In genomic region chr1:6627841-6628545, GRCh38 we compare ENCODE assay signal across 14 cellular contexts. TPM values are rescaled to one million over a fixed set of nuclear protein-coding genes. Genes with fewer than 3 reads are reported as not detected.
DNase-seq lines count a peak whose midpoint lies in the region; ATAC-seq and TF ChIP-seq lines count a peak whose summit lies in the region.
"Had no signal": no experiment of that assay in that cellular context is flagged by ENCODE, and none has a peak within 500 bp of the region (broad histone marks: within the 10 kb centered on the region; RNA-seq: fewer than 3 reads in every experiment).

No MANE protein-coding gene starts in this region.

- H3K4me2 ChIP-seq in BLaER1: peak overlapping the region; percentile 88
- H3K4me2 ChIP-seq: SK-N-SH had no signal

- H3K9me3 ChIP-seq in BLaER1 (no peaks in the 10 kb centered on the region), WERI-Rb-1 (ENCODE audit: severe bottlenecking) (no peaks in the 10 kb centered on the region)
- H3K9me3 ChIP-seq: mucosa of descending colon, right atrium auricular region, SK-N-SH had no signal

- no peak for TF ChIP-seq CTCF in WERI-Rb-1 (IDR thresholded peaks at IDR 0.05; ENCODE audit: low read depth, low read length)

- peaks cover 44% of the 10 kb centered on the region for H3K4me1 ChIP-seq in BLaER1

- no peaks in the 10 kb centered on the region for H3K27me3 ChIP-seq in BLaER1
- H3K27me3 ChIP-seq in WERI-Rb-1 (ENCODE audit: insufficient read depth, low read depth, severe bottlenecking): no peaks in the 10 kb centered on the region
- H3K27me3 ChIP-seq: right atrium auricular region had no signal

- peaks cover 69% of the 10 kb centered on the region for H3K36me3 ChIP-seq in BLaER1
- H3K36me3 ChIP-seq in WERI-Rb-1: peaks cover 59% of the 10 kb centered on the region

- H3K27me3 Mint-ChIP-seq in activated T-helper 1 cell treated with anti-CD3 and anti-CD28 coated beads, Interleukin-12 subunit alpha, Interleukin-12 subunit beta, Interleukin-2, Interleukin-4 antibody, amounts not matched to agents 30 ng/mL and 10 ng/mL and 1 ng/mL, durations not matched to agents 14 hours and 24 hours and 36 hours (ENCODE audit: insufficient read depth): no peaks in the 10 kb centered on the region
- no peaks in the 10 kb centered on the region for H3K27me3 Mint-ChIP-seq in naive thymus-derived CD8-positive, alpha-beta T cell

- H3K4me1 Mint-ChIP-seq in activated T-helper 1 cell treated with anti-CD3 and anti-CD28 coated beads, Interleukin-12 subunit alpha, Interleukin-12 subunit beta, Interleukin-2, Interleukin-4 antibody, amounts not matched to agents 30 ng/mL and 10 ng/mL and 1 ng/mL, durations not matched to agents 14 hours and 24 hours and 36 hours (ENCODE audit: low read depth): peaks cover 24% of the 10 kb centered on the region
- H3K4me1 Mint-ChIP-seq in naive thymus-derived CD8-positive, alpha-beta T cell: peaks cover 17 to 37% (median 34%) of the 10 kb centered on the region in 4 donors

- DNase-seq in D341Med (ENCODE audit: low spot score) (peak; percentile 10), HCEC 1CT (no peak), NCI-H226 (no peak), NCI-H345 (lab: John Stamatoyannopoulos, UW) (no peak), WERI-Rb-1 (no peak)
- DNase-seq in activated T-helper 1 cell treated with anti-CD3 and anti-CD28 coated beads, Interleukin-12 subunit alpha, Interleukin-12 subunit beta, Interleukin-2, Interleukin-4 antibody, amounts not matched to agents 30 ng/mL and 10 ng/mL and 1 ng/mL, durations not matched to agents 14 hours and 24 hours and 36 hours (ENCODE audit: low spot score): no peak
- peak in 1 of 10 donors; percentile 50 for DNase-seq in naive thymus-derived CD8-positive, alpha-beta T cell
- DNase-seq: activated effector memory CD4-positive, alpha-beta T cell treated with Interleukin-2 at 50 U/mL for 16 hours; AML-193; mucosa of descending colon; NCI-H446; SK-N-SH had no signal

- no peak for ATAC-seq in naive thymus-derived CD8-positive, alpha-beta T cell
- ATAC-seq: mucosa of descending colon had no signal

- H4K20me1 ChIP-seq in BLaER1: peaks cover 77% of the 10 kb centered on the region

- peak overlapping the region; percentile 64 for H3K4me3 Mint-ChIP-seq in activated T-helper 1 cell treated with anti-CD3 and anti-CD28 coated beads, Interleukin-12 subunit alpha, Interleukin-12 subunit beta, Interleukin-2, Interleukin-4 antibody, amounts not matched to agents 30 ng/mL and 10 ng/mL and 1 ng/mL, durations not matched to agents 14 hours and 24 hours and 36 hours
- H3K4me3 Mint-ChIP-seq in naive thymus-derived CD8-positive, alpha-beta T cell: peak overlapping the region in 9 of 10 donors; percentile 6 to 92 (median 69)

- H3K27ac ChIP-seq in BLaER1 (peak overlapping the region; percentile 2; the same call in 1 of the 2 replicates), WERI-Rb-1 (no peak overlapping the region)
- H3K27ac ChIP-seq: right atrium auricular region had no signal

- H3K9me3 Mint-ChIP-seq in activated T-helper 1 cell treated with anti-CD3 and anti-CD28 coated beads, Interleukin-12 subunit alpha, Interleukin-12 subunit beta, Interleukin-2, Interleukin-4 antibody, amounts not matched to agents 30 ng/mL and 10 ng/mL and 1 ng/mL, durations not matched to agents 14 hours and 24 hours and 36 hours: no peaks in the 10 kb centered on the region
- H3K9me3 Mint-ChIP-seq in naive thymus-derived CD8-positive, alpha-beta T cell: no peaks in the 10 kb centered on the region

- H3K4me3 ChIP-seq in BLaER1 (no peak overlapping the region; the same call in 1 of the 2 replicates), WERI-Rb-1 (ENCODE audit: low read depth, low read length) (no peak overlapping the region)
- H3K4me3 ChIP-seq: mucosa of descending colon, right atrium auricular region had no signal

- POLR2A ChIA-PET in naive thymus-derived CD8-positive, alpha-beta T cell (lab: Charles Lee): interaction anchor here (0.5 to 8.2 kb wide), 4 partner anchors 16 to 67 kb away, joined by 3 to 91 read pairs (median 5); partner anchors contain the start of gene KLHL21

- H3K27ac Mint-ChIP-seq in activated T-helper 1 cell treated with anti-CD3 and anti-CD28 coated beads, Interleukin-12 subunit alpha, Interleukin-12 subunit beta, Interleukin-2, Interleukin-4 antibody, amounts not matched to agents 30 ng/mL and 10 ng/mL and 1 ng/mL, durations not matched to agents 14 hours and 24 hours and 36 hours: peak overlapping the region; percentile 53
- peak overlapping the region in 3 of 10 donors; percentile 38 to 89 (median 66) for H3K27ac Mint-ChIP-seq in naive thymus-derived CD8-positive, alpha-beta T cell

- intact Hi-C loops in activated T-helper 1 cell treated with anti-CD3 and anti-CD28 coated beads, Interleukin-12 subunit alpha, Interleukin-12 subunit beta, Interleukin-2, Interleukin-4 antibody, amounts not matched to agents 30 ng/mL and 10 ng/mL and 1 ng/mL, durations not matched to agents 14 hours and 24 hours and 36 hours (cut with micrococcal nuclease): loop anchor here (5.0 kb wide), 1 partner anchor 136 kb away; the partner anchor contains the start of gene PLEKHG5

- H3K9ac ChIP-seq in BLaER1: no peak overlapping the region
- H3K9ac ChIP-seq: SK-N-SH had no signal

- H3K36me3 Mint-ChIP-seq in activated T-helper 1 cell treated with anti-CD3 and anti-CD28 coated beads, Interleukin-12 subunit alpha, Interleukin-12 subunit beta, Interleukin-2, Interleukin-4 antibody, amounts not matched to agents 30 ng/mL and 10 ng/mL and 1 ng/mL, durations not matched to agents 14 hours and 24 hours and 36 hours (ENCODE audit: low read depth): peaks cover 22% of the 10 kb centered on the region
- peaks cover 0 to 51% (median 1%) of the 10 kb centered on the region in 3 donors for H3K36me3 Mint-ChIP-seq in naive thymus-derived CD8-positive, alpha-beta T cell

RNA-seq across cellular contexts. Expression of gene THAP3, which starts 3.3 kb away (rescaled TPM):
- total RNA-seq in activated T-helper 1 cell treated with anti-CD3 and anti-CD28 coated beads, Interleukin-12 subunit alpha, Interleukin-12 subunit beta, Interleukin-2, Interleukin-4 antibody, amounts not matched to agents 30 ng/mL and 10 ng/mL and 1 ng/mL, durations not matched to agents 14 hours and 24 hours and 36 hours: 22.2 and 23.5 TPM in 2 replicates
- total RNA-seq in naive thymus-derived CD8-positive, alpha-beta T cell: 10 to 100 TPM; 28.7 to 30.7 TPM
- polyA plus RNA-seq in naive thymus-derived CD8-positive, alpha-beta T cell: 10 to 100 TPM; 20.1 to 26.5 (median 25.4) TPM

RNA-seq across cellular contexts. Expression of gene PHF13, which starts 14.5 kb away (rescaled TPM):
- 18.8 and 19.5 TPM in 2 replicates for total RNA-seq in activated T-helper 1 cell treated with anti-CD3 and anti-CD28 coated beads, Interleukin-12 subunit alpha, Interleukin-12 subunit beta, Interleukin-2, Interleukin-4 antibody, amounts not matched to agents 30 ng/mL and 10 ng/mL and 1 ng/mL, durations not matched to agents 14 hours and 24 hours and 36 hours
- total RNA-seq in naive thymus-derived CD8-positive, alpha-beta T cell: 1 to 10 TPM; 8.4 to 8.5 TPM
- 1 to 10 TPM; 1.4 to 4.3 (median 3.2) TPM for polyA plus RNA-seq in naive thymus-derived CD8-positive, alpha-beta T cell

RNA-seq across cellular contexts. Expression of gene KLHL21, which starts 25.3 kb away (rescaled TPM):
- 27.8 and 28.1 TPM in 2 replicates for total RNA-seq in activated T-helper 1 cell treated with anti-CD3 and anti-CD28 coated beads, Interleukin-12 subunit alpha, Interleukin-12 subunit beta, Interleukin-2, Interleukin-4 antibody, amounts not matched to agents 30 ng/mL and 10 ng/mL and 1 ng/mL, durations not matched to agents 14 hours and 24 hours and 36 hours
- total RNA-seq in naive thymus-derived CD8-positive, alpha-beta T cell: 10 to 100 TPM; 67.1 to 67.7 TPM
- polyA plus RNA-seq in naive thymus-derived CD8-positive, alpha-beta T cell: 10 to 100 TPM; 15.7 to 26.4 (median 16.3) TPM

RNA-seq across cellular contexts. Expression of gene ZBTB48, which starts 48.2 kb away (rescaled TPM):
- total RNA-seq in activated T-helper 1 cell treated with anti-CD3 and anti-CD28 coated beads, Interleukin-12 subunit alpha, Interleukin-12 subunit beta, Interleukin-2, Interleukin-4 antibody, amounts not matched to agents 30 ng/mL and 10 ng/mL and 1 ng/mL, durations not matched to agents 14 hours and 24 hours and 36 hours: 34.5 and 35.7 TPM in 2 replicates
- 10 to 100 TPM; 64.5 to 73.2 TPM for total RNA-seq in naive thymus-derived CD8-positive, alpha-beta T cell
- 10 to 100 TPM in 2 of 3 donors, 1 to 10 TPM in 1; 9.8 to 30.0 (median 28.7) TPM for polyA plus RNA-seq in naive thymus-derived CD8-positive, alpha-beta T cell
